In genomic region chr14:64293976-64294671, GRCh38 we compare ENCODE assay signal across 8 cellular contexts. TPM values are rescaled to one million over a fixed set of nuclear protein-coding genes. Genes with fewer than 3 reads are reported as not detected.
A peak's percentile ranks its signal among the peaks of the same experiment; 100 is the strongest.
DNase-seq lines count a peak whose midpoint lies in the region; TF ChIP-seq lines count a peak whose summit lies in the region.

ESR2 (minus strand) TSS chr14:64294371; CDS start chr14:64282985, 11,386 bp downstream.

- no peaks in the 10 kb centered on the region for H3K27me3 Mint-ChIP-seq in glutamatergic neuron (ENCODE audit: unreplicated experiment)
- peaks cover 66% of the 10 kb centered on the region for H3K27me3 Mint-ChIP-seq in progenitor cell of endocrine pancreas

- H3K27me3 ChIP-seq in HAP-1 (ENCODE audit: low read depth), result peaks cover 4% of the 10 kb centered on the region; the same call in 1 of the 2 replicates

- no peaks in the 10 kb centered on the region for H3K36me3 ChIP-seq in HAP-1 (replicated peaks)

- H3K4me1 Mint-ChIP-seq in glutamatergic neuron (ENCODE audit: low read depth, unreplicated experiment), result no peaks in the 10 kb centered on the region
- H3K4me1 Mint-ChIP-seq in progenitor cell of endocrine pancreas (ENCODE audit: low read depth), result peaks cover 5% of the 10 kb centered on the region

- in situ Hi-C loops in HAP-1 (cut with MboI; ENCODE audit: low sequenced_read_pairs), result no loop called here

- no peaks in the 10 kb centered on the region for H3K9me3 ChIP-seq in HAP-1

- peak; percentile 57 to 70 (median 59) for DNase-seq in NCI-H1417 (lab: John Stamatoyannopoulos, UW)
- DNase-seq in NCI-H1417 treated with DMSO at 0.1 percent for 48 hours (lab: John Stamatoyannopoulos, UW), result no peak
- peak; percentile 13 to 56 for DNase-seq in HAP-1 (ENCODE audit: low spot score in 2 of 2)
- peak; percentile 67 for DNase-seq in NCI-H2107 (lab: John Stamatoyannopoulos, UW)
- DNase-seq in activated T-helper 9 cell treated with anti-CD3 and anti-CD28 coated beads, Interleukin-2, amount 50 U/mL, for 16 hours (ENCODE audit: low read depth), result peak; percentile 4
- peak; percentile 47 for DNase-seq in glutamatergic neuron
- DNase-seq in progenitor cell of endocrine pancreas (ENCODE audit: low spot score, unreplicated experiment), result peak; percentile 42
- no peak for DNase-seq in HPDE6-E6E7 (ENCODE audit: extremely low spot score)

- H3K9me3 Mint-ChIP-seq in glutamatergic neuron (ENCODE audit: unreplicated experiment) (no peaks in the 10 kb centered on the region), progenitor cell of endocrine pancreas (ENCODE audit: low read depth) (no peaks in the 10 kb centered on the region)

- peak within 1 kb of the TSS; percentile 76 for H3K4me3 Mint-ChIP-seq in glutamatergic neuron (ENCODE audit: unreplicated experiment)
- peak within 1 kb of the TSS; percentile 67 for H3K4me3 Mint-ChIP-seq in progenitor cell of endocrine pancreas (ENCODE audit: low read depth)

- no peaks in the 10 kb centered on the region for H3K36me3 Mint-ChIP-seq in glutamatergic neuron (ENCODE audit: unreplicated experiment)
- H3K36me3 Mint-ChIP-seq in progenitor cell of endocrine pancreas (ENCODE audit: insufficient read depth), result no peaks in the 10 kb centered on the region

- H3K4me1 ChIP-seq in HAP-1, result peaks cover 11% of the 10 kb centered on the region

- TF ChIP-seq CTCF in glutamatergic neuron (IDR thresholded peaks at IDR 0.05; ENCODE audit: partially characterized antibody, unreplicated experiment), result no peak
- TF ChIP-seq CTCF in progenitor cell of endocrine pancreas (IDR thresholded peaks at IDR 0.05; ENCODE audit: unreplicated experiment), result peak; percentile 34

- peak within 1 kb of the TSS; percentile 23 for H3K4me3 ChIP-seq in HAP-1

- H3K27ac Mint-ChIP-seq in glutamatergic neuron (ENCODE audit: unreplicated experiment) (no peak within 1 kb of the TSS), progenitor cell of endocrine pancreas (no peak within 1 kb of the TSS)

RNA-seq across cellular contexts. Expression of gene ESR2, which starts in this region (rescaled TPM):
- total RNA-seq in glutamatergic neuron (ENCODE audit: unreplicated experiment), result 0.66 TPM
- 0.29 and 0.51 TPM in 2 replicates for total RNA-seq in progenitor cell of endocrine pancreas

Comparison
In these comparisons a context has a peak if more than half of its experiments do, and no peak if none do; other contexts are left out.
1. DNase-seq: peak in NCI-H1417 (3 of 3), HAP-1 (2 of 2), NCI-H2107 (single experiment) and activated T-helper 9 cell treated with anti-CD3 and anti-CD28 coated beads, Interleukin-2, amount 50 U/mL, for 16 hours (single experiment); none in NCI-H1417 treated with DMSO at 0.1 percent for 48 hours (single experiment) and HPDE6-E6E7 (single experiment).
2. Peak in DNase-seq in glutamatergic neuron; RNA of the gene not detected or under 1 TPM.
3. Peak in DNase-seq in progenitor cell of endocrine pancreas; RNA of the gene not detected or under 1 TPM.